Comparison of ENCODE assay signal across 19 cellular contexts in the genomic region with DNA sequence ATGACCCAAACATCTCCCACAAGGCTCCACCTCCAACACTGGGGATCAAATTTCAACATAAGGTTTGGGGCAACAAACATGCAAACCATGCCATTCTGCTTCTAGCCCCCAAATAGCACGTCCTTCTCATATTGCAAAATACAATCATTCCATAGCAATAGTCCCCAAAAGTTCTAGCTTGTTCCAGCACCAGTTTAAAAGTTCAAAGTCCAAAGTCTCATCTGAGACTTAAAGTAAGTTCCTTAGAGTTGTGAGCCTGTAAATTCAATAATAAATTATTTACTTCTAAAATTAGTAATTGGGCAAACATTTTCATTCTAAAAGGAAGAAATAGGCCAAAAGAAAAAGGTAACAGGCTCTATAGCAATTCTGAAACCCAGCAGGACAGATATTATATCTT.
DNase-seq lines count a peak whose midpoint lies in the region; ATAC-seq and TF ChIP-seq lines count a peak whose summit lies in the region.
"Had no signal": no experiment of that assay in that cellular context is flagged by ENCODE, and none has a peak within 500 bp of the region (broad histone marks: within the 10 kb centered on the region; RNA-seq: fewer than 3 reads in every experiment).

No MANE protein-coding gene starts in this region.

- H3K27me3 ChIP-seq in BLaER1: no peaks in the 10 kb centered on the region
- no peaks in the 10 kb centered on the region for H3K27me3 ChIP-seq in BLaER1 treated with 17β-estradiol and CSF1 and Interleukin-3, amounts not matched to agents 10 nM and 100 nM
- no peaks in the 10 kb centered on the region for H3K27me3 ChIP-seq in neutrophil
- H3K27me3 ChIP-seq: BE2C had no signal

- no peaks in the 10 kb centered on the region; the same call in 1 of the 2 replicates for H3K36me3 ChIP-seq in BLaER1
- peaks cover 0 to 6% (median 0%) of the 10 kb centered on the region in 11 experiments; a peak in 2 of 22 replicates for H3K36me3 ChIP-seq in BLaER1 treated with 17β-estradiol and CSF1 and Interleukin-3, amounts not matched to agents 10 nM and 100 nM
- no peaks in the 10 kb centered on the region for H3K36me3 ChIP-seq in neutrophil
- H3K36me3 ChIP-seq: BE2C had no signal

- no peak for TF ChIP-seq CTCF in neutrophil (IDR thresholded peaks at IDR 0.05)

- no peak for ATAC-seq in GM18498 (IDR thresholded peaks at IDR 0.05; ENCODE audit: unreplicated experiment)
- ATAC-seq: CD8-positive, alpha-beta T cell; GM12878 had no signal

- H3K4me2 ChIP-seq in BLaER1: peak overlapping the region; percentile 20; the same call in 1 of the 2 replicates
- peak overlapping the region; percentile 6 to 49 (median 34); a peak in 14 of 22 replicates for H3K4me2 ChIP-seq in BLaER1 treated with 17β-estradiol and CSF1 and Interleukin-3, amounts not matched to agents 10 nM and 100 nM

- peak overlapping the region; percentile 10; the same call in 1 of the 2 replicates for H3K27ac ChIP-seq in BLaER1
- H3K27ac ChIP-seq in BLaER1 treated with 17β-estradiol and CSF1 and Interleukin-3, amounts not matched to agents 10 nM and 100 nM: peak overlapping the region in 8 of 11 experiments; percentile 18 to 97 (median 42); a peak in 12 of 22 replicates
- H3K27ac ChIP-seq in neutrophil: peak overlapping the region; percentile 25

- no peaks in the 10 kb centered on the region for H4K20me1 ChIP-seq in BLaER1
- no peaks in the 10 kb centered on the region for H4K20me1 ChIP-seq in BLaER1 treated with 17β-estradiol and CSF1 and Interleukin-3, amounts not matched to agents 10 nM and 100 nM

- H3K4me3 ChIP-seq in BLaER1 (no peak overlapping the region), neutrophil (ENCODE audit: low read depth in 1 of 2, low read length in 1 of 2) (no peak overlapping the region)
- peak overlapping the region in 2 of 10 experiments; percentile 15 to 28; a peak in 3 of 20 replicates for H3K4me3 ChIP-seq in BLaER1 treated with 17β-estradiol and CSF1 and Interleukin-3, amounts not matched to agents 10 nM and 100 nM
- H3K4me3 ChIP-seq: GM12878 had no signal

- H3K4me1 ChIP-seq in BLaER1: peaks cover 67% of the 10 kb centered on the region
- peaks cover 47 to 67% (median 56%) of the 10 kb centered on the region in 10 experiments for H3K4me1 ChIP-seq in BLaER1 treated with 17β-estradiol and CSF1 and Interleukin-3, amounts not matched to agents 10 nM and 100 nM
- H3K4me1 ChIP-seq in neutrophil (ENCODE audit: control insufficient read depth in 1 of 2, insufficient read depth in 1 of 2, low read depth in 1 of 2, low read length in 1 of 2): peaks cover 23 to 27% of the 10 kb centered on the region in 2 experiments
- H3K4me1 ChIP-seq: BE2C had no signal

- no peak overlapping the region for H3K9ac ChIP-seq in BLaER1
- no peak overlapping the region for H3K9ac ChIP-seq in BLaER1 treated with 17β-estradiol and CSF1 and Interleukin-3, amounts not matched to agents 10 nM and 100 nM

- peaks cover 38% of the 10 kb centered on the region for H3K9me3 ChIP-seq in BLaER1
- H3K9me3 ChIP-seq in BLaER1 treated with 17β-estradiol and CSF1 and Interleukin-3, amounts not matched to agents 10 nM and 100 nM (replicated peaks in 1 of 11): peaks cover 29 to 57% (median 44%) of the 10 kb centered on the region in 11 experiments
- H3K9me3 ChIP-seq in neutrophil: no peaks in the 10 kb centered on the region
- H3K9me3 ChIP-seq: BE2C had no signal

- DNase-seq in COR-L47 (lab: John Stamatoyannopoulos, UW): no peak
- DNase-seq: 8988T; ACHN; BE2C; C1 segment of cervical spinal cord; CD4-positive, alpha-beta T cell; CD8-positive, alpha-beta T cell; DMS 273 treated with DMSO at 0.1 percent for 48 hours; DMS153; DMS53; DMS79; DND-41; EL; GDM1 had no signal
